In genomic region chr4:58553679-58554078, GRCh38 we compare ENCODE assay signal across 16 cellular contexts.
A peak's percentile ranks its signal among the peaks of the same experiment; 100 is the strongest.
DNase-seq lines count a peak whose midpoint lies in the region; ATAC-seq and TF ChIP-seq lines count a peak whose summit lies in the region.
"Had no signal": no experiment of that assay in that cellular context is flagged by ENCODE, and none has a peak within 500 bp of the region (broad histone marks: within the 10 kb centered on the region; RNA-seq: fewer than 3 reads in every experiment).

No MANE protein-coding gene starts in this region.

- no peak overlapping the region for H2AFZ ChIP-seq in mesenchymal stem cell (ENCODE audit: low read depth, low read length)

- H2BK5ac ChIP-seq in mesenchymal stem cell (ENCODE audit: low read depth, low read length, poor library complexity, severe bottlenecking): no peak overlapping the region

- no peak overlapping the region for H2AK5ac ChIP-seq in mesenchymal stem cell (ENCODE audit: low read length, severe bottlenecking)

- no peak overlapping the region for H4K8ac ChIP-seq in mesenchymal stem cell (ENCODE audit: low read length)

- no peak overlapping the region for H4K91ac ChIP-seq in mesenchymal stem cell (ENCODE audit: low read length)

- H3K9me3 ChIP-seq in mesenchymal stem cell (ENCODE audit: control insufficient read depth, low read length): no peaks in the 10 kb centered on the region
- no peaks in the 10 kb centered on the region for H3K9me3 ChIP-seq in right cardiac atrium (ENCODE audit: control insufficient read depth, low read length)
- H3K9me3 ChIP-seq: A549, BE2C, HAP-1 had no signal

- no peak overlapping the region for H3K14ac ChIP-seq in mesenchymal stem cell (ENCODE audit: low read length in 2 of 2)

- no peak for TF ChIP-seq CTCF in RWPE1 (conservative IDR thresholded peaks at IDR 0.05; ENCODE audit: low read depth)

- intact Hi-C loops in right cardiac atrium (cut with DNase I): no loop called here

- no peak overlapping the region for H3K9ac ChIP-seq in mesenchymal stem cell (ENCODE audit: low read length)

- H2BK120ac ChIP-seq in mesenchymal stem cell (ENCODE audit: low read depth, low read length): no peak overlapping the region

- 46% methylated on average over 2 of the region's 2 CpGs for WGBS in mesenchymal stem cell
- WGBS in right cardiac atrium: 51% methylated on average over 2 of the region's 2 CpGs

- ATAC-seq in GM19452 (IDR thresholded peaks at IDR 0.05; ENCODE audit: unreplicated experiment): no peak
- no peak for ATAC-seq in right cardiac atrium
- ATAC-seq: A549 had no signal

- DNase-seq in HPDE6-E6E7 (ENCODE audit: extremely low spot score) (peak; percentile 3), RWPE1 (ENCODE audit: low spot score) (peak; percentile 1), mesenchymal stem cell (peak; percentile 18), MV-4-11 (lab: John Stamatoyannopoulos, UW) (no peak), right cardiac atrium (no peak), T-helper 1 cell (no peak)
- DNase-seq: BE2C; CD4-positive, alpha-beta memory T cell; DMS153; DMS79 treated with DMSO at 0.1 percent for 48 hours; EL; GDM1 had no signal

- H3K79me1 ChIP-seq in mesenchymal stem cell (replicated peaks; ENCODE audit: low read length, poor library complexity, severe bottlenecking): no peaks in the 10 kb centered on the region

- no peak overlapping the region for H3K23ac ChIP-seq in mesenchymal stem cell (ENCODE audit: low read length in 2 of 2)

- H3K27me3 ChIP-seq in mesenchymal stem cell (ENCODE audit: control insufficient read depth in 1 of 2, insufficient read depth in 1 of 2, low read length in 2 of 2) (no peaks in the 10 kb centered on the region), right cardiac atrium (ENCODE audit: control insufficient read depth, insufficient read depth) (no peaks in the 10 kb centered on the region)
- H3K27me3 ChIP-seq: BE2C had no signal

- no peak overlapping the region for H2BK12ac ChIP-seq in mesenchymal stem cell (ENCODE audit: low read length in 2 of 2)

- POLR2A ChIA-PET in RWPE1 (lab: Yijun Ruan, JAX; ENCODE audit: low non-redundant PET): no interaction called here

- H3K18ac ChIP-seq in mesenchymal stem cell (ENCODE audit: low read depth in 1 of 2, low read length in 2 of 2): no peak overlapping the region

- H3K36me3 ChIP-seq in mesenchymal stem cell (ENCODE audit: control insufficient read depth in 1 of 2, insufficient read depth in 2 of 2, low read depth in 1 of 2, low read length in 2 of 2): no peaks in the 10 kb centered on the region
- H3K36me3 ChIP-seq: BE2C, HAP-1 had no signal

- H3K4me1 ChIP-seq in mesenchymal stem cell (ENCODE audit: control insufficient read depth, insufficient read depth, low read depth, low read length): no peaks in the 10 kb centered on the region
- no peaks in the 10 kb centered on the region for H3K4me1 ChIP-seq in right cardiac atrium (ENCODE audit: control insufficient read depth, insufficient read depth, low read length)
- H3K4me1 ChIP-seq: A549, BE2C, HAP-1 had no signal

- no peak overlapping the region for H3K4me3 ChIP-seq in mesenchymal stem cell (ENCODE audit: insufficient read depth in 1 of 2, low read depth in 1 of 2, low read length in 2 of 2)
- H3K4me3 ChIP-seq in right cardiac atrium (ENCODE audit: low read length): no peak overlapping the region
- H3K4me3 ChIP-seq: A549, HAP-1 had no signal

- no peak overlapping the region for H3K27ac ChIP-seq in RWPE1
- H3K27ac ChIP-seq in mesenchymal stem cell (ENCODE audit: low read length, poor library complexity, severe bottlenecking): no peak overlapping the region
- H3K27ac ChIP-seq in right cardiac atrium (ENCODE audit: low read length): no peak overlapping the region
- H3K27ac ChIP-seq: A549, C4-2B had no signal

- H2BK15ac ChIP-seq in mesenchymal stem cell (ENCODE audit: low read depth, poor library complexity, severe bottlenecking): no peak overlapping the region

- H3K4ac ChIP-seq in mesenchymal stem cell (ENCODE audit: low read depth in 1 of 2, low read length in 2 of 2): no peak overlapping the region

- CTCF ChIA-PET in RWPE1 (lab: Yijun Ruan, JAX): no interaction called here

- no peak overlapping the region for H3K4me2 ChIP-seq in mesenchymal stem cell (ENCODE audit: low read length, poor library complexity, severe bottlenecking)
- H3K4me2 ChIP-seq: A549 had no signal

Comparison
In these comparisons a context has a peak if more than half of its experiments do, and no peak if none do; other contexts are left out.
1. DNase-seq: peak in HPDE6-E6E7 (single experiment), RWPE1 (single experiment) and mesenchymal stem cell (single experiment); none in MV-4-11 (single experiment), right cardiac atrium (0 of 3) and T-helper 1 cell (0 of 5).